Comparison of ENCODE assay signal across 30 cellular contexts in genomic region chrY:7125146-7125545, GRCh38.
"Had no signal": no experiment of that assay in that cellular context is flagged by ENCODE, and none has a peak within 500 bp of the region (broad histone marks: within the 10 kb centered on the region; RNA-seq: fewer than 3 reads in every experiment).

No MANE protein-coding gene starts in this region.

- H3K27ac Mint-ChIP-seq: naive thymus-derived CD4-positive, alpha-beta T cell; natural killer cell; nephron; neural progenitor cell; progenitor cell of endocrine pancreas; stimulated activated effector memory CD8-positive, alpha-beta T cell treated with anti-CD3 and anti-CD28 coated beads, Interleukin-12 subunit alpha, Interleukin-12 subunit beta, amount 100 ng/mL, for 72 hours; stimulated activated naive B cell treated with anti-CD40 and anti-IgM and Interleukin-4, amounts not matched to agents 10 μg/mL and 1 μg/mL and 100 μg/mL, for 72 hours; stimulated activated naive CD8-positive, alpha-beta T cell treated with anti-CD3 and anti-CD28 coated beads, Interleukin-15, Interleukin-2, amounts not matched to agents 100 ng/mL and 50 ng/mL, for 24 hours had no signal

- ATAC-seq: naive thymus-derived CD4-positive, alpha-beta T cell; natural killer cell; psoas muscle; right lobe of liver; stimulated activated effector memory CD8-positive, alpha-beta T cell treated with anti-CD3 and anti-CD28 coated beads, Interleukin-12 subunit alpha, Interleukin-12 subunit beta, amount 100 ng/mL, for 72 hours; stimulated activated naive B cell treated with anti-CD40 and anti-IgM and Interleukin-4, amounts not matched to agents 10 μg/mL and 1 μg/mL and 100 μg/mL, for 72 hours; upper lobe of right lung had no signal

- H3K36me3 Mint-ChIP-seq: naive thymus-derived CD4-positive, alpha-beta T cell; natural killer cell; neural progenitor cell; stimulated activated effector memory CD8-positive, alpha-beta T cell treated with anti-CD3 and anti-CD28 coated beads, Interleukin-12 subunit alpha, Interleukin-12 subunit beta, amount 100 ng/mL, for 72 hours; stimulated activated naive B cell treated with anti-CD40 and anti-IgM and Interleukin-4, amounts not matched to agents 10 μg/mL and 1 μg/mL and 100 μg/mL, for 72 hours had no signal

- DNase-seq: naive thymus-derived CD4-positive, alpha-beta T cell; natural killer cell; occipital lobe; ovary; posterior cingulate gyrus; psoas muscle; retina; right lobe of liver; sigmoid colon; small intestine; stimulated activated CD4-positive, alpha-beta T cell treated with anti-CD3 and anti-CD28 coated beads, Interleukin-15, amount 100 ng/mL, for 24 hours; stimulated activated CD4-positive, alpha-beta T cell treated with anti-CD3 and anti-CD28 coated beads, Interleukin-2, amount 100 ng/mL, for 24 hours; stimulated activated CD4-positive, alpha-beta T cell treated with anti-CD3 and anti-CD28 coated beads, Interleukin-2, amount 100 ng/mL, for 48 hours; stimulated activated CD4-positive, alpha-beta T cell treated with anti-CD3 and anti-CD28 coated beads, Interleukin-4, amount 100 ng/mL, for 24 hours; stimulated activated naive B cell treated with anti-CD40 and anti-IgM and Interleukin-4, amounts not matched to agents 10 μg/mL and 1 μg/mL and 100 μg/mL, for 72 hours; stimulated activated naive CD4-positive, alpha-beta T cell treated with Interleukin-2 at 50 U/mL for 16 hours; stomach; thyroid gland; trophoblast cell; upper lobe of right lung; uterus had no signal

- H3K4me1 ChIP-seq: neural progenitor cell, parathyroid adenoma, psoas muscle, right atrium auricular region, right lobe of liver, sigmoid colon, stomach, thyroid gland, tibial nerve, upper lobe of right lung, uterus had no signal

- H3K36me3 ChIP-seq: neural progenitor cell, ovary, right atrium auricular region, right lobe of liver, sigmoid colon, stomach, thoracic aorta, thyroid gland, tibial nerve, upper lobe of right lung, uterus had no signal

- H3K27me3 ChIP-seq: neural progenitor cell, ovary, right atrium auricular region, right lobe of liver, sigmoid colon, stomach, thyroid gland, tibial nerve, upper lobe of right lung, uterus had no signal

- H3K4me3 ChIP-seq: neural progenitor cell, ovary, psoas muscle, right atrium auricular region, right lobe of liver, sigmoid colon, stomach, thoracic aorta, thyroid gland, tibial nerve, upper lobe of right lung, uterus had no signal

- H3K4me3 Mint-ChIP-seq: naive thymus-derived CD4-positive, alpha-beta T cell; natural killer cell; nephron; neural progenitor cell; stimulated activated effector memory CD8-positive, alpha-beta T cell treated with anti-CD3 and anti-CD28 coated beads, Interleukin-12 subunit alpha, Interleukin-12 subunit beta, amount 100 ng/mL, for 72 hours; stimulated activated naive B cell treated with anti-CD40 and anti-IgM and Interleukin-4, amounts not matched to agents 10 μg/mL and 1 μg/mL and 100 μg/mL, for 72 hours; stimulated activated naive CD8-positive, alpha-beta T cell treated with anti-CD3 and anti-CD28 coated beads, Interleukin-15, Interleukin-2, amounts not matched to agents 100 ng/mL and 50 ng/mL, for 24 hours had no signal

- H3K9me3 ChIP-seq: ovary, psoas muscle, right atrium auricular region, right lobe of liver, sigmoid colon, stomach, thoracic aorta, thyroid gland, tibial nerve, upper lobe of right lung, uterus had no signal

- H3K27me3 Mint-ChIP-seq: naive thymus-derived CD4-positive, alpha-beta T cell; progenitor cell of endocrine pancreas; stimulated activated naive B cell treated with anti-CD40 and anti-IgM and Interleukin-4, amounts not matched to agents 10 μg/mL and 1 μg/mL and 100 μg/mL, for 72 hours; stimulated activated naive CD8-positive, alpha-beta T cell treated with anti-CD3 and anti-CD28 coated beads, Interleukin-15, Interleukin-2, amounts not matched to agents 100 ng/mL and 50 ng/mL, for 24 hours had no signal

- H3K4me1 Mint-ChIP-seq: naive thymus-derived CD4-positive, alpha-beta T cell; natural killer cell; nephron; neural progenitor cell; stimulated activated effector memory CD8-positive, alpha-beta T cell treated with anti-CD3 and anti-CD28 coated beads, Interleukin-12 subunit alpha, Interleukin-12 subunit beta, amount 100 ng/mL, for 72 hours; stimulated activated naive B cell treated with anti-CD40 and anti-IgM and Interleukin-4, amounts not matched to agents 10 μg/mL and 1 μg/mL and 100 μg/mL, for 72 hours had no signal

- H3K27ac ChIP-seq: neural progenitor cell, ovary, parathyroid adenoma, psoas muscle, right atrium auricular region, right lobe of liver, sigmoid colon, stomach, thoracic aorta, thyroid gland, tibial nerve, upper lobe of right lung, uterus had no signal
